ENCODE assay signal across 1 cellular context in the genomic region with DNA sequence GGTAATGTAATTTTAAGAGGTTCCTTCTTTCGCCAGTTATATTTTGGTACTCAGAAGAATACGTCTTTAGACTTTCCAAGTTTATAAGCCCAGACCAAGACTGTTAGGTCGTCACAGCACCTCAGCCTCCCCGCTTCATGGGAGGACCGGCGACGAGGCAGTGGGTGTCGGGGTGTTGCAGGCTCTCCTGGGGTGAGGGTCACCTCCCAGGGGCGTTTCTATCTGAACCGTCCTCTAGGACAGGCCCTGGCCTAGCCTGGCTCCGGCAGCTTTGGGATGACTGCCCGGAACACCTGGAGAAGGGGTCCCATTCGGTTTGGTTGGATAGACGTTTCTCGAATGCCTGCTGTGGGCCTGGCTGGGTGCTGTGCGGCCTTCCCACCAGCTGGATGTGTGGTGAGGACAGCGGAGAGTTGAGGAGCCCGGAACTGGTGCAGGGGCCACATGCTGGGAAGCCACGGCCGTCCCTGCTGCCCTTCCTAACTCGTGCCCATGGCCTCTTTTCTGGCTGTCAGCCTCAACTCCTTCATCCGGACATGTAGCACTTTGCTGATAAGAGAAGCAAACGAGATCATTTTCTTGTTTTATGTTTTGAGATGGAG.
TF ChIP-seq lines count a peak whose summit lies in the region.

No MANE protein-coding gene starts in this region.

TF ChIP-seq in GM23338, 12 proteins besides CTCF, POLR2A, EP300 and RAD21 (continued from another document):
- TF ChIP-seq ZNF114 (CRISPR knock-in tag; IDR thresholded peaks at IDR 0.05): no peak
- TF ChIP-seq, protein P1, sequence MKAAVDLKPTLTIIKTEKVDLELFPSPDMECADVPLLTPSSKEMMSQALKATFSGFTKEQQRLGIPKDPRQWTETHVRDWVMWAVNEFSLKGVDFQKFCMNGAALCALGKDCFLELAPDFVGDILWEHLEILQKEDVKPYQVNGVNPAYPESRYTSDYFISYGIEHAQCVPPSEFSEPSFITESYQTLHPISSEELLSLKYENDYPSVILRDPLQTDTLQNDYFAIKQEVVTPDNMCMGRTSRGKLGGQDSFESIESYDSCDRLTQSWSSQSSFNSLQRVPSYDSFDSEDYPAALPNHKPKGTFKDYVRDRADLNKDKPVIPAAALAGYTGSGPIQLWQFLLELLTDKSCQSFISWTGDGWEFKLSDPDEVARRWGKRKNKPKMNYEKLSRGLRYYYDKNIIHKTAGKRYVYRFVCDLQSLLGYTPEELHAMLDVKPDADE (IDR thresholded peaks at IDR 0.05): no peak
- TF ChIP-seq NANOG (IDR thresholded peaks at IDR 0.05; ENCODE audit: borderline replicate concordance): no peak
- TF ChIP-seq ZNF331 (CRISPR knock-in tag; IDR thresholded peaks at IDR 0.05; ENCODE audit: low read depth): no peak
- TF ChIP-seq EZH2phosphoT487 (IDR thresholded peaks at IDR 0.05; ENCODE audit: unreplicated experiment): no peak
- TF ChIP-seq JUNB (IDR thresholded peaks at IDR 0.05; ENCODE audit: unreplicated experiment): no peak
- TF ChIP-seq REST (IDR thresholded peaks at IDR 0.05; ENCODE audit: unreplicated experiment): no peak
